Comparison of ENCODE assay signal across 10 cellular contexts in the genomic region with DNA sequence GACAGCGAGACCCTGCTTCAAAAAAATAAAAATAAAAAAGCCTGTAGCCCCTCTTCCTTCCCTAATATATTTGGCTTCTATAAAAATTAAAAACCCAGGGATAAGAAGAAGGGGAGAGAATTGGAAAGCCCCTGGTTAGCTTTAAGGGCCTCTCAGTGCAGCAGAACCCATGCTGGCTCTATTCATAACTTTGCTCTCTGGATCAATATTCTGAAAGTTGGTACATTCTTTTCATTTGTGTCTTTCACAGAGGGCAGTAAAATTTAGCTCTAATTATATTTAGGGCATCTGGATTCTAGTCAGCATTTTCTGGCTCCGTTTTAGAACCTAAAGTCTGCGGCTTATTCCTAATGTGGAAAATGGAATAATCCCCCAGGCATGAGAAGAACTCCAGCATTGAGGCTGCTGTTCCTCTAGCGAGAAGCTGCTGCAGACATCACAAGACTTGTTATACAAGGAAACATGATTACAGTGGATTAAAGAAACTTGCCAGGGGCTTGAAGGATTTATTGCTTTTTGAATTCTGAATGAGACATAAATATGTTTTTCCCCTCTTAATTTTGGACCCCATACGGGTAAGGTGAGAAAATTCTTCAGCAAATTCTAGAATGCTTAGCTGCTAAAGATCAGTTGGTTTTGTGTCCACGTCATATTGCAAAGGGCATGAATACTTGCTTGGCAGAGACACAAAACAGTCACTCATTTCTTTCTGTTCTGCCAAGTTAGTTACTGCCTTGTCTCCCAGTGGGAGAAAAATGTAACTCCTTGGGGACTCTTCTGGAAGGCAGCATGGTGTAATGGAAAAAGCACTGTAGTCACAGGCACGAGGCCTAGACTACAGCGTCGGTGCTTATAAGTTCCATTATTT.
DNase-seq lines count a peak whose midpoint lies in the region; TF ChIP-seq lines count a peak whose summit lies in the region.
"Had no signal": no experiment of that assay in that cellular context is flagged by ENCODE, and none has a peak within 500 bp of the region (broad histone marks: within the 10 kb centered on the region; RNA-seq: fewer than 3 reads in every experiment).

No MANE protein-coding gene starts in this region.

- H3K27ac Mint-ChIP-seq in immature natural killer cell = no peak overlapping the region

- no peak for TF ChIP-seq POLR2A in breast epithelium (IDR thresholded peaks at IDR 0.05)

- H3K9ac ChIP-seq in GM23248 = peak overlapping the region; percentile 78
- H3K9ac ChIP-seq in skeletal muscle satellite cell (ENCODE audit: low read depth, low read length) = peak overlapping the region; percentile 34

- no peak overlapping the region for H2AFZ ChIP-seq in GM23248
- H2AFZ ChIP-seq in hepatocyte = no peak overlapping the region

- no peaks in the 10 kb centered on the region for H3K27me3 ChIP-seq in GM23248 (replicated peaks; ENCODE audit: insufficient read depth)
- H3K27me3 ChIP-seq in breast epithelium = no peaks in the 10 kb centered on the region
- H3K27me3 ChIP-seq in hepatocyte = no peaks in the 10 kb centered on the region
- no peaks in the 10 kb centered on the region for H3K27me3 ChIP-seq in skeletal muscle satellite cell (ENCODE audit: control insufficient read depth, insufficient read depth, low read length)

- no peaks in the 10 kb centered on the region for H3K4me1 Mint-ChIP-seq in immature natural killer cell

- H3K27ac ChIP-seq in GM23248 (peak overlapping the region; percentile 95), breast epithelium (peak overlapping the region; percentile 40), hepatocyte (peak overlapping the region; percentile 91)

- H3K36me3 ChIP-seq in GM23248 (ENCODE audit: low read depth) (no peaks in the 10 kb centered on the region), breast epithelium (no peaks in the 10 kb centered on the region), hepatocyte (replicated peaks; ENCODE audit: insufficient read depth, low read depth) (no peaks in the 10 kb centered on the region), skeletal muscle satellite cell (ENCODE audit: insufficient read depth, low read length) (no peaks in the 10 kb centered on the region)

- H3K4me3 Mint-ChIP-seq in immature natural killer cell = no peak overlapping the region
- H3K4me3 Mint-ChIP-seq: neural crest cell had no signal

- H3K4me1 ChIP-seq in GM23248 (ENCODE audit: insufficient read depth) (peaks cover 19% of the 10 kb centered on the region), breast epithelium (no peaks in the 10 kb centered on the region), hepatocyte (ENCODE audit: insufficient read depth) (peaks cover 10% of the 10 kb centered on the region), skeletal muscle satellite cell (ENCODE audit: control insufficient read depth, insufficient read depth, low read length) (peaks cover 20% of the 10 kb centered on the region)

- peaks cover 15% of the 10 kb centered on the region for H3F3A ChIP-seq in GM23248 (ENCODE audit: insufficient read depth)

- H3K4me3 ChIP-seq in GM23248 (peak overlapping the region; percentile 38; the same call in 1 of the 2 replicates), breast epithelium (no peak overlapping the region), hepatocyte (no peak overlapping the region), skeletal muscle satellite cell (ENCODE audit: low read length) (no peak overlapping the region)

- H3K9me3 ChIP-seq in GM23248 (ENCODE audit: low read depth) (no peaks in the 10 kb centered on the region), breast epithelium (no peaks in the 10 kb centered on the region), hepatocyte (ENCODE audit: low read depth) (no peaks in the 10 kb centered on the region), skeletal muscle satellite cell (replicated peaks; ENCODE audit: low read length) (no peaks in the 10 kb centered on the region)

- 0 out of 2 replicates have a peak, but pooled peaks cover under 1% of the 10 kb centered on the region for H3K79me2 ChIP-seq in GM23248 (ENCODE audit: insufficient read depth)
- no peaks in the 10 kb centered on the region for H3K79me2 ChIP-seq in hepatocyte

- H3K4me2 ChIP-seq in GM23248 (ENCODE audit: unreplicated experiment) (peak overlapping the region; percentile 80), hepatocyte (peak overlapping the region; percentile 14), skeletal muscle satellite cell (ENCODE audit: low read length) (peak overlapping the region; percentile 29)

- no peaks in the 10 kb centered on the region for H3K9me3 Mint-ChIP-seq in immature natural killer cell
- H3K9me3 Mint-ChIP-seq: neural crest cell had no signal

- in situ Hi-C loops in GM23248 (cut with MboI) = no loop called here

- H3K36me3 Mint-ChIP-seq in immature natural killer cell = peaks cover 0 to 16% (median 10%) of the 10 kb centered on the region in 3 donors

- no peak for TF ChIP-seq CTCF in breast epithelium (IDR thresholded peaks at IDR 0.05)
- no peak for TF ChIP-seq CTCF in hepatocyte (IDR thresholded peaks at IDR 0.05; ENCODE audit: poor library complexity)

- intact Hi-C loops in breast epithelium (cut with DNase I; ENCODE audit: low total_unique reads) = no loop called here

- H4K20me1 ChIP-seq in GM23248 (ENCODE audit: insufficient read depth) (no peaks in the 10 kb centered on the region), hepatocyte (ENCODE audit: insufficient read depth, poor library complexity, severe bottlenecking) (no peaks in the 10 kb centered on the region)

- DNase-seq in GM23248 (peak; percentile 96), breast epithelium (ENCODE audit: low spot score in 2 of 2) (no peak), hepatocyte (ENCODE audit: low spot score) (peak; percentile 70), NCI-H1048 (lab: John Stamatoyannopoulos, UW) (no peak), immature natural killer cell (no peak)
- no peak for DNase-seq in activated effector memory CD4-positive, alpha-beta T cell treated with Interleukin-2 at 50 U/mL for 16 hours
- DNase-seq in activated T-cell treated with anti-CD3 and anti-CD28 coated beads, Interleukin-2, amount 50 U/mL, for 1 hour = no peak
- DNase-seq: effector memory CD4-positive, alpha-beta T cell had no signal

- H3K9me2 ChIP-seq in GM23248 (ENCODE audit: insufficient read depth) = no peaks in the 10 kb centered on the region
- no peaks in the 10 kb centered on the region for H3K9me2 ChIP-seq in hepatocyte (replicated peaks; ENCODE audit: insufficient read depth)

- H3K27me3 Mint-ChIP-seq in immature natural killer cell (ENCODE audit: low read depth in 3 of 3) = no peaks in the 10 kb centered on the region

- whole genome bisulfite sequencing in GM23248 (ENCODE audit: low coverage in 1 of 2, low lambda C conversion rate in 2 of 2, missing lambda C conversion rate in 2 of 2), 2 experiments = 13 to 18% methylated on average over 9 of the region's 9 CpGs
- WGBS in hepatocyte (ENCODE audit: low lambda C conversion rate, missing lambda C conversion rate) = 56% methylated on average over 9 of the region's 9 CpGs

Comparison
In these comparisons a context has a peak if more than half of its experiments do, and no peak if none do; other contexts are left out.
1. DNase-seq: peak in GM23248 (single experiment) and hepatocyte (single experiment); none in breast epithelium (0 of 2), NCI-H1048 (single experiment), activated effector memory CD4-positive, alpha-beta T cell treated with Interleukin-2 at 50 U/mL for 16 hours (single experiment), activated T-cell treated with anti-CD3 and anti-CD28 coated beads, Interleukin-2, amount 50 U/mL, for 1 hour (single experiment) and immature natural killer cell (0 of 3).
2. H3K27ac ChIP-seq: peak in every context shown above with its lines; median percentile 95 in GM23248; 91 in hepatocyte; 40 in breast epithelium.
3. H3K4me2 ChIP-seq: peak in every context shown above with its lines; median percentile 80 in GM23248; 29 in skeletal muscle satellite cell; 14 in hepatocyte.